Comparison of ENCODE assay signal across 8 cellular contexts in genomic region chrX:100649550-100650356, GRCh38. TPM values are rescaled to one million over a fixed set of nuclear protein-coding genes. Genes with fewer than 3 reads are reported as not detected.
DNase-seq lines count a peak whose midpoint lies in the region; ATAC-seq and TF ChIP-seq lines count a peak whose summit lies in the region.

No MANE protein-coding gene starts in this region.

- H3K9me3 Mint-ChIP-seq in chondrocyte (ENCODE audit: low read depth): no peaks in the 10 kb centered on the region
- H3K9me3 Mint-ChIP-seq in T-helper 2 cell treated with Interferon-gamma antibody and Interleukin-4, amounts not matched to agents 5 μg/mL and 100 μg/mL, for 36 hours: no peaks in the 10 kb centered on the region

- no peak overlapping the region for H3K4me3 Mint-ChIP-seq in chondrocyte (ENCODE audit: unreplicated experiment)
- no peak overlapping the region for H3K4me3 Mint-ChIP-seq in T-helper 2 cell treated with Interferon-gamma antibody and Interleukin-4, amounts not matched to agents 5 μg/mL and 100 μg/mL, for 36 hours

- no peaks in the 10 kb centered on the region for H3K27me3 ChIP-seq in HUES64 (ENCODE audit: insufficient read depth, low read length)
- no peaks in the 10 kb centered on the region for H3K27me3 ChIP-seq in left lung
- H3K27me3 ChIP-seq in thyroid gland: no peaks in the 10 kb centered on the region

- peak overlapping the region; percentile 97 for H3K27ac Mint-ChIP-seq in chondrocyte (ENCODE audit: unreplicated experiment)
- no peak overlapping the region for H3K27ac Mint-ChIP-seq in T-helper 2 cell treated with Interferon-gamma antibody and Interleukin-4, amounts not matched to agents 5 μg/mL and 100 μg/mL, for 36 hours

- H3K27me3 Mint-ChIP-seq in chondrocyte (ENCODE audit: low read depth): no peaks in the 10 kb centered on the region
- H3K27me3 Mint-ChIP-seq in T-helper 2 cell treated with Interferon-gamma antibody and Interleukin-4, amounts not matched to agents 5 μg/mL and 100 μg/mL, for 36 hours (ENCODE audit: low read depth): peaks cover 2% of the 10 kb centered on the region

- no peaks in the 10 kb centered on the region for H3K36me3 ChIP-seq in HUES64 (ENCODE audit: insufficient read depth, low read length)
- H3K36me3 ChIP-seq in left lung: no peaks in the 10 kb centered on the region
- no peaks in the 10 kb centered on the region for H3K36me3 ChIP-seq in thyroid gland

- H3K4me1 Mint-ChIP-seq in chondrocyte (ENCODE audit: low read depth): peaks cover 51% of the 10 kb centered on the region
- no peaks in the 10 kb centered on the region for H3K4me1 Mint-ChIP-seq in T-helper 2 cell treated with Interferon-gamma antibody and Interleukin-4, amounts not matched to agents 5 μg/mL and 100 μg/mL, for 36 hours (ENCODE audit: low read depth)

- DNase-seq in chondrocyte (ENCODE audit: low spot score): no peak
- peak in 1 of 2 donors; percentile 61 for DNase-seq in left lung
- peak; percentile 2 to 13 for DNase-seq in thyroid gland
- DNase-seq in activated effector memory CD4-positive, alpha-beta T cell treated with anti-CD3 and anti-CD28 coated beads, Interleukin-2, amount 50 U/mL, for 16 hours: no peak
- no peak for DNase-seq in T-helper 2 cell treated with Interferon-gamma antibody and Interleukin-4, amounts not matched to agents 5 μg/mL and 100 μg/mL, for 36 hours (ENCODE audit: low spot score)
- no peak for DNase-seq in NCI-H146 (lab: John Stamatoyannopoulos, UW)

- ATAC-seq in left lung: peak; percentile 80
- no peak for ATAC-seq in GM19463 (IDR thresholded peaks at IDR 0.05; ENCODE audit: unreplicated experiment)

- H3K4me3 ChIP-seq in HUES64 (ENCODE audit: low read length): no peak overlapping the region
- H3K4me3 ChIP-seq in left lung: no peak overlapping the region
- no peak overlapping the region for H3K4me3 ChIP-seq in thyroid gland (replicated peaks in 1 of 3)

- H3K27ac ChIP-seq in HUES64 (ENCODE audit: low read depth, low read length): peak overlapping the region; percentile 49; the same call in 1 of the 2 replicates
- peak overlapping the region; percentile 53 to 71 for H3K27ac ChIP-seq in left lung
- H3K27ac ChIP-seq in thyroid gland: peak overlapping the region; percentile 15 to 46 (median 38)

- intact Hi-C loops in left lung (cut with DNase I): no loop called here
- intact Hi-C loops in thyroid gland (cut with DNase I): no loop called here

- WGBS in HUES64: 66% methylated on average over 12 of the region's 12 CpGs
- WGBS in thyroid gland, 2 donors: 50 to 52% methylated on average over 2 to 11 of the region's 12 CpGs

- TF ChIP-seq POLR2A in thyroid gland (IDR thresholded peaks at IDR 0.05): no peak

- H3K9me3 ChIP-seq in HUES64 (ENCODE audit: insufficient read depth, low read depth, low read length) (no peaks in the 10 kb centered on the region), left lung (no peaks in the 10 kb centered on the region), thyroid gland (no peaks in the 10 kb centered on the region)

- no peak overlapping the region for H3K9ac ChIP-seq in HUES64 (ENCODE audit: low read depth, low read length)

- peaks cover 17% of the 10 kb centered on the region for H3K4me1 ChIP-seq in HUES64 (ENCODE audit: insufficient read depth, low read length)
- no peaks in the 10 kb centered on the region for H3K4me1 ChIP-seq in left lung
- no peaks in the 10 kb centered on the region for H3K4me1 ChIP-seq in thyroid gland

- no peaks in the 10 kb centered on the region for H3K36me3 Mint-ChIP-seq in chondrocyte (ENCODE audit: low read depth)
- H3K36me3 Mint-ChIP-seq in T-helper 2 cell treated with Interferon-gamma antibody and Interleukin-4, amounts not matched to agents 5 μg/mL and 100 μg/mL, for 36 hours (ENCODE audit: low read depth): no peaks in the 10 kb centered on the region

- TF ChIP-seq CTCF in chondrocyte (IDR thresholded peaks at IDR 0.05) (peak; percentile 31), left lung (IDR thresholded peaks at IDR 0.05) (no peak), thyroid gland (IDR thresholded peaks at IDR 0.05) (no peak)

RNA-seq across cellular contexts. Expression of gene SRPX2, which starts 5.8 kb away (rescaled TPM):
- 0.80 TPM for polyA plus RNA-seq in HUES64 (2013, experiment 1 of 2)
- polyA plus RNA-seq in HUES64 (2013, experiment 2 of 2): 0.51 TPM
- total RNA-seq in chondrocyte (10.0 to 21.1 TPM (median 10.8 TPM) in 3 replicates), left lung (10 to 100 TPM; 25.1 to 25.9 TPM), thyroid gland (10 to 100 TPM in 3 of 4 donors, 1 to 10 TPM in 1; 6.1 to 24.1 (median 12.5) TPM)

RNA-seq across cellular contexts. Expression of gene TSPAN6, which starts 13.1 kb away (rescaled TPM):
- polyA plus RNA-seq in HUES64 (2013, experiment 1 of 2): 62.2 TPM
- polyA plus RNA-seq in HUES64 (2013, experiment 2 of 2): 72.5 TPM
- 17.8 to 23.0 TPM (median 18.6 TPM) in 3 replicates for total RNA-seq in chondrocyte
- 10 to 100 TPM; 13.2 to 21.0 TPM for total RNA-seq in left lung
- total RNA-seq in thyroid gland: 10 to 100 TPM; 33.5 to 45.9 (median 35.2) TPM

Comparison
In these comparisons a context has a peak if more than half of its experiments do, and no peak if none do; other contexts are left out.
1. DNase-seq: peak in thyroid gland (2 of 2); none in chondrocyte (single experiment), activated effector memory CD4-positive, alpha-beta T cell treated with anti-CD3 and anti-CD28 coated beads, Interleukin-2, amount 50 U/mL, for 16 hours (single experiment), T-helper 2 cell treated with Interferon-gamma antibody and Interleukin-4, amounts not matched to agents 5 μg/mL and 100 μg/mL, for 36 hours (single experiment) and NCI-H146 (single experiment).
2. Peak in every context shown above with its lines, with median percentiles within 50 percentile points of each other: H3K27ac ChIP-seq.